Comparison of ENCODE assay signal across 24 cellular contexts in the genomic region with DNA sequence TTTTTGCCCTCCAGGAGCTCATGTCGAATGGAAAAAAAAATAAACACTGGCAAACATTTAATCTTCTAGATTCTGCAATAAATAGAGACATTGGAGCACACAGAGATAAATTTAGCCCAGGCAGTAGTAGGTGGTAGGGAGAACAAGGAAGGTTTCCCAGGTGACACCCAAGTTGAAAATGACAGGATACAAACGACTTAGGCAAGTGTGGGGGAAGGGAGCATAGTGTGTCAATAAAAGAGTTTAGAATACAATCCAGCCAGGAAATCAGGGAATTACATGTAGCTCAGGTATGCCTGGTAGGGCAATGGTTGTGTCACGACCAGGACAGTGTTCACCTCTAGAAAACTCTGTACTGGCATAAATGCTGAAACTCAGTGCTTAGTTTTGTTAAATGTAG.
DNase-seq lines count a peak whose midpoint lies in the region; ATAC-seq and TF ChIP-seq lines count a peak whose summit lies in the region.
"Had no signal": no experiment of that assay in that cellular context is flagged by ENCODE, and none has a peak within 500 bp of the region (broad histone marks: within the 10 kb centered on the region; RNA-seq: fewer than 3 reads in every experiment).

No MANE protein-coding gene starts in this region.

- H3K4me1 ChIP-seq in PC-3 (ENCODE audit: insufficient read depth, low read length): peaks cover 16% of the 10 kb centered on the region
- H3K4me1 ChIP-seq: lower lobe of right lung had no signal

- H3K4me1 Mint-ChIP-seq in glutamatergic neuron (ENCODE audit: low read depth, unreplicated experiment): peaks cover 18% of the 10 kb centered on the region
- H3K4me1 Mint-ChIP-seq: activated naive CD8-positive, alpha-beta T cell treated with anti-CD3 and anti-CD28 coated beads for 36 hours had no signal

- intact Hi-C loops in PC-3 (cut with micrococcal nuclease): no loop called here

- no peaks in the 10 kb centered on the region for H3K36me3 Mint-ChIP-seq in glutamatergic neuron (ENCODE audit: unreplicated experiment)
- H3K36me3 Mint-ChIP-seq: activated naive CD8-positive, alpha-beta T cell treated with anti-CD3 and anti-CD28 coated beads for 36 hours had no signal

- no peaks in the 10 kb centered on the region for H3K27me3 Mint-ChIP-seq in glutamatergic neuron (ENCODE audit: unreplicated experiment)
- H3K27me3 Mint-ChIP-seq: activated naive CD8-positive, alpha-beta T cell treated with anti-CD3 and anti-CD28 coated beads for 36 hours had no signal

- H3K9me2 ChIP-seq in PC-3 (replicated peaks; ENCODE audit: low read length): no peaks in the 10 kb centered on the region

- H3K27ac Mint-ChIP-seq in glutamatergic neuron (ENCODE audit: unreplicated experiment): no peak overlapping the region
- H3K27ac Mint-ChIP-seq: activated naive CD8-positive, alpha-beta T cell treated with anti-CD3 and anti-CD28 coated beads for 36 hours; activated T-helper 2 cell treated with anti-CD3 and anti-CD28 coated beads, Interferon-gamma antibody, Interleukin-2, Interleukin-4, amounts not matched to agents 10 μg/mL and 5 μg/mL and 100 μg/mL, durations not matched to agents 14 hours and 24 hours and 36 hours had no signal

- DNase-seq in COR-L47 (lab: John Stamatoyannopoulos, UW) (peak; percentile 57), HT-29 (ENCODE audit: low spot score) (peak; percentile 59), PC-3 (peak; percentile 41), iris pigment epithelial cell (ENCODE audit: low read depth) (peak; percentile 19), GM19240 (ENCODE audit: insufficient read length, low spot score) (no peak), retina (no peak), 8988T (no peak), glutamatergic neuron (no peak)
- DNase-seq: activated CD8-positive, alpha-beta memory T cell treated with anti-CD3 and anti-CD28 coated beads, Interleukin-2, amount 50 U/mL, for 4 hours; activated naive CD8-positive, alpha-beta T cell treated with anti-CD3 and anti-CD28 coated beads for 36 hours; C1 segment of cervical spinal cord; dorsolateral prefrontal cortex; erythroblast; foreskin fibroblast; GDM1; islet precursor cell; lower lobe of right lung; NCI-H1436 treated with DMSO at 0.1 percent for 48 hours; NCI-H446 treated with DMSO at 0.1 percent for 48 hours; stimulated activated CD4-positive, alpha-beta T cell treated with anti-CD3 and anti-CD28 coated beads, Interleukin-2, amount 100 ng/mL, for 48 hours; stimulated activated naive CD4-positive, alpha-beta T cell treated with Interleukin-2 at 50 U/mL for 16 hours; T-helper 9 cell had no signal

- H3K27ac ChIP-seq in PC-3 (ENCODE audit: low read length): no peak overlapping the region
- H3K27ac ChIP-seq: dorsolateral prefrontal cortex, lower lobe of right lung had no signal

- H3K4me2 ChIP-seq in PC-3 (ENCODE audit: low read length): peak overlapping the region; percentile 29; the same call in 1 of the 2 replicates

- H3K9me3 Mint-ChIP-seq in glutamatergic neuron (ENCODE audit: unreplicated experiment): no peaks in the 10 kb centered on the region

- no peaks in the 10 kb centered on the region for H3F3A ChIP-seq in PC-3 (ENCODE audit: low read length, unreplicated experiment)

- H3K27me3 ChIP-seq in PC-3 (ENCODE audit: low read length): 0 out of 2 replicates have a peak, but pooled peaks cover 3% of the 10 kb centered on the region
- H3K27me3 ChIP-seq: dorsolateral prefrontal cortex had no signal

- POLR2A ChIA-PET in PC-3 (lab: Charles Lee; ENCODE audit: unreplicated experiment): no interaction called here

- BruUV-seq in PC-3 (replicated peaks; lab: Mats Ljungman, UMichigan): no TSS peak

- no peak overlapping the region for H3K9ac ChIP-seq in PC-3 (ENCODE audit: low read length)

- H2AFZ ChIP-seq in PC-3 (ENCODE audit: low read length): no peak overlapping the region

- H3K36me3 ChIP-seq in PC-3 (ENCODE audit: low read depth, low read length): no peaks in the 10 kb centered on the region
- H3K36me3 ChIP-seq: lower lobe of right lung had no signal

- H3K79me2 ChIP-seq in PC-3 (ENCODE audit: low read length): no peaks in the 10 kb centered on the region

- CTCF ChIA-PET in PC-3 (lab: Charles Lee): no interaction called here

- no peaks in the 10 kb centered on the region for H4K20me1 ChIP-seq in PC-3 (ENCODE audit: low read length)

- no peak overlapping the region for H3K4me3 Mint-ChIP-seq in glutamatergic neuron (ENCODE audit: unreplicated experiment)
- H3K4me3 Mint-ChIP-seq: activated naive CD8-positive, alpha-beta T cell treated with anti-CD3 and anti-CD28 coated beads for 36 hours had no signal

- no peaks in the 10 kb centered on the region for H3K9me3 ChIP-seq in PC-3 (ENCODE audit: low read length)
- H3K9me3 ChIP-seq: lower lobe of right lung had no signal

- ATAC-seq in PC-3: peak; percentile 71
- ATAC-seq: HepG2, lower lobe of right lung had no signal

- H3K4me3 ChIP-seq in PC-3 (ENCODE audit: low read length): no peak overlapping the region
- H3K4me3 ChIP-seq: dorsolateral prefrontal cortex, lower lobe of right lung had no signal

- TF ChIP-seq CTCF in PC-3 (conservative IDR thresholded peaks at IDR 0.05; ENCODE audit: low read depth, low read length) (no peak), glutamatergic neuron (IDR thresholded peaks at IDR 0.05; ENCODE audit: partially characterized antibody, unreplicated experiment) (no peak)

Comparison
In these comparisons a context has a peak if more than half of its experiments do, and no peak if none do; other contexts are left out.
1. DNase-seq: peak in COR-L47 (single experiment), HT-29 (single experiment), PC-3 (single experiment) and iris pigment epithelial cell (single experiment); none in GM19240 (single experiment), retina (single experiment), 8988T (single experiment) and glutamatergic neuron (single experiment).